6 cellular contexts compared by ENCODE assay signal in genomic region chr7:72668450-72668849, GRCh38.
A peak's percentile ranks its signal among the peaks of the same experiment; 100 is the strongest.
DNase-seq lines count a peak whose midpoint lies in the region; ATAC-seq, FAIRE-seq and TF ChIP-seq lines count a peak whose summit lies in the region.
"Not testable (repeated sequence)": the region's sequence is repeated elsewhere in the genome, so short reads cannot be mapped to it uniquely, and the experiment has no call there.

No MANE protein-coding gene starts in this region.

- in situ Hi-C loops in IMR-90 (cut with MboI; ENCODE audit: low sequenced_read_pairs): not testable (repeated sequence)

- H2AFZ ChIP-seq in IMR-90 (replicated peaks; ENCODE audit: low read length, poor library complexity); H1 (ENCODE audit: low read length): not testable (repeated sequence)

- H3K79me1 ChIP-seq in IMR-90 (ENCODE audit: low read depth in 1 of 2, low read length in 2 of 2); H1 (ENCODE audit: low read depth, low read length): not testable (repeated sequence)

- not testable (repeated sequence) for H2AK5ac ChIP-seq in IMR-90 (ENCODE audit: low read depth, low read length); H1 (ENCODE audit: low read depth, low read length)

- H3K27ac ChIP-seq in IMR-90 (ENCODE audit: insufficient read depth, low read length); H1 (ENCODE audit: low read depth, low read length): not testable (repeated sequence)

- not testable (repeated sequence) for H3K9ac ChIP-seq in IMR-90 (ENCODE audit: low read depth, low read length); H1 (replicated peaks in 1 of 4; ENCODE audit: extremely low read depth in 1 of 4, low read depth in 3 of 4, low read length in 3 of 4)

- not testable (repeated sequence) for TF ChIP-seq CTCF in IMR-90 (conservative IDR thresholded peaks at IDR 0.05; ENCODE audit: low read depth, low read length); WTC11 (IDR thresholded peaks at IDR 0.05); H1 (IDR thresholded peaks at IDR 0.05; ENCODE audit: control extremely low read depth in 1 of 3, insufficient read depth in 1 of 3, low read depth in 1 of 3, low read length in 3 of 3); fibroblast of villous mesenchyme (IDR thresholded peaks at IDR 0.05; ENCODE audit: insufficient read depth, low read depth, low read length)

- not testable (repeated sequence) for H2AK9ac ChIP-seq in IMR-90 (replicated peaks; ENCODE audit: low read depth, low read length, poor library complexity)

- H3K36me3 Mint-ChIP-seq in WTC11: not testable (repeated sequence)

- not testable (repeated sequence) for H2BK12ac ChIP-seq in H1 (ENCODE audit: low read depth, low read length)

- not testable (repeated sequence) for H3K23me2 ChIP-seq in H1 (ENCODE audit: low read depth, low read length)

- H3K4me3 ChIP-seq in IMR-90 (ENCODE audit: insufficient read depth, low read depth, low read length); H1 (ENCODE audit: extremely low read depth in 1 of 4, insufficient read depth in 2 of 4, low read depth in 3 of 4, low read length in 4 of 4); fibroblast of villous mesenchyme (ENCODE audit: low read depth, low read length): not testable (repeated sequence)

- not testable (repeated sequence) for H3K4me2 ChIP-seq in IMR-90 (ENCODE audit: low read depth, low read length); H1 (ENCODE audit: insufficient read depth in 1 of 2, low read depth in 2 of 2, low read length in 2 of 2)

- H3K27me3 ChIP-seq in IMR-90 (ENCODE audit: control insufficient read depth, insufficient read depth, low read length); H1 (replicated peaks in 1 of 4; ENCODE audit: control insufficient read depth in 3 of 4, extremely low read depth in 1 of 4, insufficient read depth in 3 of 4, low read length in 3 of 4): not testable (repeated sequence)

- not testable (repeated sequence) for H3K9me1 ChIP-seq in IMR-90 (ENCODE audit: insufficient read depth, low read length)

- WGBS in IMR-90 (ENCODE audit: extremely low coverage in 2 of 2, insufficient read length in 1 of 2), 2 experiments: no CpG with 5 or more reads among the region's 7 CpGs
- WGBS in H1 (ENCODE audit: extremely low coverage in 1 of 2, insufficient coverage in 1 of 2, insufficient read length in 1 of 2, insufficient replicate concordance in 2 of 2, low coverage in 1 of 2, low lambda C conversion rate in 2 of 2, missing lambda C conversion rate in 1 of 2), 2 experiments: 77% methylated on average over 7 of the region's 7 CpGs; no CpG with 5 or more reads in 1 of the 2 experiments

- dilution Hi-C loops in IMR-90 (cut with HindIII; ENCODE audit: low sequenced_read_pairs, unreplicated experiment): not testable (repeated sequence)

- not testable (repeated sequence) for H3K9me3 ChIP-seq in IMR-90 (ENCODE audit: control insufficient read depth, insufficient read depth, low read length); H1 (ENCODE audit: insufficient read depth in 2 of 2, low read depth in 1 of 2, low read length in 1 of 2)

- not testable (repeated sequence) for H3K27me3 Mint-ChIP-seq in WTC11 (ENCODE audit: low read depth)

- not testable (repeated sequence) for H3K14ac ChIP-seq in IMR-90 (replicated peaks; ENCODE audit: low read depth, low read length); H1 (ENCODE audit: insufficient read length)

- not testable (repeated sequence) for DNase-seq in GM12891 (ENCODE audit: insufficient read length, low spot score); IMR-90; WTC11 (ENCODE audit: low spot score); H1 (ENCODE audit: low read depth in 1 of 2, low spot score in 2 of 2); left lobe of liver (ENCODE audit: low spot score)
- peak; percentile 10 for DNase-seq in fibroblast of villous mesenchyme (ENCODE audit: low read depth)

- BruUV-seq in IMR-90 (replicated peaks; lab: Mats Ljungman, UMichigan): not testable (repeated sequence)

- peak; percentile 16 for FAIRE-seq in GM12891 (lab: Jason Lieb, UNC)
- FAIRE-seq in H1 (lab: Jason Lieb, UNC): peak; percentile 57

- peaks cover 13% of the 10 kb centered on the region for H3K9me3 Mint-ChIP-seq in WTC11

- not testable (repeated sequence) for H2BK5ac ChIP-seq in IMR-90 (ENCODE audit: low read depth, low read length, poor library complexity, severe bottlenecking); H1 (ENCODE audit: low read depth, low read length)

- not testable (repeated sequence) for TF ChIP-seq RAD21 in IMR-90 (IDR thresholded peaks at IDR 0.05; ENCODE audit: low read length); H1 (IDR thresholded peaks at IDR 0.05 in 1 of 2, conservative IDR thresholded peaks at IDR 0.05 in 1 of 2; ENCODE audit: low read depth in 2 of 2, low read length in 2 of 2)

- not testable (repeated sequence) for H3K4me1 Mint-ChIP-seq in WTC11

- CTCF ChIA-PET in IMR-90 (lab: Yijun Ruan, JAX); WTC11 (lab: Charles Lee); H1 (lab: Charles Lee; ENCODE audit: partially characterized antibody): not testable (repeated sequence)

- not testable (repeated sequence) for H4K8ac ChIP-seq in IMR-90 (ENCODE audit: low read depth in 2 of 2, low read length in 2 of 2); H1 (ENCODE audit: extremely low read depth, insufficient read depth, low read length)

- H3K27ac Mint-ChIP-seq in WTC11: peak overlapping the region; percentile 68

- not testable (repeated sequence) for H4K20me1 ChIP-seq in IMR-90 (ENCODE audit: insufficient read depth, low read length); H1 (replicated peaks in 1 of 2; ENCODE audit: control insufficient read depth in 1 of 2, insufficient read depth in 2 of 2, low read length in 2 of 2)

- ATAC-seq in IMR-90 (ENCODE audit: low read depth) (peak; percentile 68), left lobe of liver (peak; percentile 25)
- ATAC-seq in WTC11: not testable (repeated sequence)

- not testable (repeated sequence) for H2BK15ac ChIP-seq in IMR-90 (ENCODE audit: low read depth, low read length); H1 (ENCODE audit: low read length)

- H3K4me1 ChIP-seq in IMR-90 (ENCODE audit: control insufficient read depth, insufficient read depth, low read length); H1 (replicated peaks in 1 of 4; ENCODE audit: control insufficient read depth in 3 of 4, insufficient read depth in 4 of 4, low read length in 3 of 4): not testable (repeated sequence)

- not testable (repeated sequence) for H3K4me3 Mint-ChIP-seq in WTC11

- H3K18ac ChIP-seq in IMR-90 (ENCODE audit: low read depth, low read length); H1 (ENCODE audit: extremely low read depth, low read length): not testable (repeated sequence)

- not testable (repeated sequence) for H3K36me3 ChIP-seq in IMR-90 (ENCODE audit: control insufficient read depth, insufficient read depth, low read length); H1 (ENCODE audit: control insufficient read depth in 2 of 4, insufficient read depth in 4 of 4, low read length in 3 of 4)

- not testable (repeated sequence) for TF ChIP-seq EP300 in H1 (IDR thresholded peaks at IDR 0.05; ENCODE audit: borderline replicate concordance in 1 of 2, low read depth in 2 of 2, low read length in 2 of 2)

- H2BK20ac ChIP-seq in IMR-90 (ENCODE audit: low read depth, low read length); H1 (ENCODE audit: low read length): not testable (repeated sequence)

- H3K79me2 ChIP-seq in H1 (ENCODE audit: control insufficient read depth in 1 of 2, insufficient read depth in 2 of 2, low read length in 2 of 2): not testable (repeated sequence)

- H2BK120ac ChIP-seq in IMR-90 (ENCODE audit: low read depth, low read length); H1 (replicated peaks; ENCODE audit: low read depth, low read length): not testable (repeated sequence)

- intact Hi-C loops in IMR-90 (cut with micrococcal nuclease): not testable (repeated sequence)

- not testable (repeated sequence) for H4K91ac ChIP-seq in IMR-90 (ENCODE audit: insufficient read depth, low read depth, low read length); H1 (replicated peaks; ENCODE audit: insufficient read length, low read length)

- TF ChIP-seq POLR2A in GM12891 (IDR thresholded peaks at IDR 0.05; ENCODE audit: low read depth, low read length); IMR-90 (IDR thresholded peaks at IDR 0.05; ENCODE audit: low read depth, low read length); H1 (IDR thresholded peaks at IDR 0.05; ENCODE audit: control extremely low read depth in 1 of 2, low read depth in 2 of 2, low read length in 2 of 2): not testable (repeated sequence)

- POLR2A ChIA-PET in IMR-90 (lab: Charles Lee; ENCODE audit: unreplicated experiment); WTC11 (lab: Charles Lee); H1 (lab: Charles Lee; ENCODE audit: partially characterized antibody): not testable (repeated sequence)

- H4K5ac ChIP-seq in IMR-90 (ENCODE audit: low read depth, low read length); H1 (ENCODE audit: insufficient read length, low read depth, low read length): not testable (repeated sequence)

- not testable (repeated sequence) for H3K4ac ChIP-seq in IMR-90 (ENCODE audit: low read depth, low read length); H1 (replicated peaks; ENCODE audit: insufficient read length, low read depth, low read length)

- H3K56ac ChIP-seq in IMR-90 (ENCODE audit: extremely low read depth, insufficient read depth, low read length); H1 (replicated peaks; ENCODE audit: insufficient read length, low read depth, low read length): not testable (repeated sequence)

- not testable (repeated sequence) for H3K23ac ChIP-seq in IMR-90 (ENCODE audit: low read depth, low read length); H1 (ENCODE audit: insufficient read length)
